1 cellular context compared by ENCODE assay signal in the genomic region with DNA sequence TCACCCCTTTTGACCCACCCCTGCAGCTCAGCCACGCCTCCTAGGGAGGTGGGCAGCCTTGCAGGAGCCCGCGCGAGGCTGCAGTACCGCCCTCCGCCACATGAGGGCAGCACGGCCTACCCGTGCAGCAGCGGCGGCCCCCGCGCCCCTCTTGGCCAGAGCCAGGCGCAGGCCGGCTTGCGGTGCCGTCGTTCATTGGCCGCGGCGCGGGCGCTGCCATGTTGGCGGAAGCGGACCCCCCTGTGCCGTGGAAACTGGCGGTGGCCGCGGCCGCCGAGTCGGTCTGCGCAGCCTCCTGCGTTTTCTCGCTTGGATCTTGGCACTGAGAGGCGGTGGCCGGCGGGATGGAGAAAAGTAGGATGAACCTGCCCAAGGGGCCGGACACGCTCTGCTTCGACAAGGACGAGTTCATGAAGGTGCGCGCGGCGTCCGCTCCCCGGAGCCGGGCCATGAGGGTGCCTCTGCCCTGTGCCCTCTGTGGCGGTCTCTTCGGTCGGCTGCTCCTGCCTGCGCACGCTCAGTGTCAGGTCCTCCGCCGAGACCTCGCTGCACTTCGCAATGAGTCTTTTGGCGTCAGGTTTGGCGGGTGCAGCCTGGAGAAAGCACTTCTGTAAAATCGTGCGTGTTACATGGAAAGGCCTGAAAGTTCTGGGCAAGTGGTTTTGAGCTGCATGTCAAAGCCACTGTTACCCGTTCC.
TF ChIP-seq lines count a peak whose summit lies in the region.

TSS of gene COG2 (plus strand) at position 219 of the 697 bp plus-strand sequence. CDS start at position 345, 126 bp downstream.

TF ChIP-seq in HepG2, 621 proteins besides CTCF, POLR2A, EP300 and RAD21 (continued from another document and continues in another):
- TF ChIP-seq ZNF580 (CRISPR knock-in tag; IDR thresholded peaks at IDR 0.05; ENCODE audit: borderline replicate concordance, low read depth) (peak; percentile 94; the same call in 1 of the 2 replicates), ZNF672 (CRISPR knock-in tag; IDR thresholded peaks at IDR 0.05) (no peak), RBM39 (IDR thresholded peaks at IDR 0.05; ENCODE audit: low read depth, low read length, poor library complexity, severe bottlenecking) (peak; percentile 89), KDM5A (IDR thresholded peaks at IDR 0.05; ENCODE audit: borderline replicate concordance, low read length) (peak; percentile 88), RNF2 (conservative IDR thresholded peaks at IDR 0.05; ENCODE audit: low read depth) (peak; percentile 85), DR1 (CRISPR knock-in tag; IDR thresholded peaks at IDR 0.05) (peak; percentile 88), LBX2 (CRISPR knock-in tag; IDR thresholded peaks at IDR 0.05; ENCODE audit: borderline replicate concordance) (no peak; the same call in 1 of the 2 replicates), ZMYM2 (CRISPR knock-in tag; IDR thresholded peaks at IDR 0.05) (no peak), SSRP1 (CRISPR knock-in tag; IDR thresholded peaks at IDR 0.05) (no peak), RFXANK (CRISPR knock-in tag; IDR thresholded peaks at IDR 0.05) (0 out of 2 replicates have a peak, but pooled peaks have one; percentile 50), DMAP1 (CRISPR knock-in tag; IDR thresholded peaks at IDR 0.05) (peak; percentile 86), ZNF766 (CRISPR knock-in tag; IDR thresholded peaks at IDR 0.05; ENCODE audit: borderline replicate concordance) (0 out of 2 replicates have a peak, but pooled peaks have one; percentile 50), KDM1A (CRISPR knock-in tag; IDR thresholded peaks at IDR 0.05) (no peak; the same call in 1 of the 2 replicates), ZNF451 (CRISPR knock-in tag; IDR thresholded peaks at IDR 0.05) (peak; percentile 94), GPBP1L1 (CRISPR knock-in tag; IDR thresholded peaks at IDR 0.05) (no peak), ZNF468 (CRISPR knock-in tag; IDR thresholded peaks at IDR 0.05) (0 out of 2 replicates have a peak, but pooled peaks have one; percentile 27), MYC (CRISPR knock-in tag; IDR thresholded peaks at IDR 0.05; ENCODE audit: borderline replicate concordance) (peak; percentile 92), DMTF1 (CRISPR knock-in tag; IDR thresholded peaks at IDR 0.05) (no peak), ZNF530 (CRISPR knock-in tag; IDR thresholded peaks at IDR 0.05; ENCODE audit: low read depth) (no peak), CENPX (CRISPR knock-in tag; IDR thresholded peaks at IDR 0.05) (no peak), ZNF780A (CRISPR knock-in tag; IDR thresholded peaks at IDR 0.05) (no peak; the same call in 1 of the 2 replicates), TEAD3 (CRISPR knock-in tag; optimal IDR thresholded peaks at IDR 0.05; ENCODE audit: borderline replicate concordance) (peak; percentile 78)
- TF ChIP-seq, protein P1, sequence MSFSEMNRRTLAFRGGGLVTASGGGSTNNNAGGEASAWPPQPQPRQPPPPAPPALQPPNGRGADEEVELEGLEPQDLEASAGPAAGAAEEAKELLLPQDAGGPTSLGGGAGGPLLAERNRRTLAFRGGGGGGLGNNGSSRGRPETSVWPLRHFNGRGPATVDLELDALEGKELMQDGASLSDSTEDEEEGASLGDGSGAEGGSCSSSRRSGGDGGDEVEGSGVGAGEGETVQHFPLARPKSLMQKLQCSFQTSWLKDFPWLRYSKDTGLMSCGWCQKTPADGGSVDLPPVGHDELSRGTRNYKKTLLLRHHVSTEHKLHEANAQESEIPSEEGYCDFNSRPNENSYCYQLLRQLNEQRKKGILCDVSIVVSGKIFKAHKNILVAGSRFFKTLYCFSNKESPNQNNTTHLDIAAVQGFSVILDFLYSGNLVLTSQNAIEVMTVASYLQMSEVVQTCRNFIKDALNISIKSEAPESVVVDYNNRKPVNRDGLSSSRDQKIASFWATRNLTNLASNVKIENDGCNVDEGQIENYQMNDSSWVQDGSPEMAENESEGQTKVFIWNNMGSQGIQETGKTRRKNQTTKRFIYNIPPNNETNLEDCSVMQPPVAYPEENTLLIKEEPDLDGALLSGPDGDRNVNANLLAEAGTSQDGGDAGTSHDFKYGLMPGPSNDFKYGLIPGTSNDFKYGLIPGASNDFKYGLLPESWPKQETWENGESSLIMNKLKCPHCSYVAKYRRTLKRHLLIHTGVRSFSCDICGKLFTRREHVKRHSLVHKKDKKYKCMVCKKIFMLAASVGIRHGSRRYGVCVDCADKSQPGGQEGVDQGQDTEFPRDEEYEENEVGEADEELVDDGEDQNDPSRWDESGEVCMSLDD (CRISPR knock-in tag; IDR thresholded peaks at IDR 0.05; ENCODE audit: borderline replicate concordance) = peak; percentile 75; the same call in 1 of the 2 replicates
- TF ChIP-seq, protein P2, sequence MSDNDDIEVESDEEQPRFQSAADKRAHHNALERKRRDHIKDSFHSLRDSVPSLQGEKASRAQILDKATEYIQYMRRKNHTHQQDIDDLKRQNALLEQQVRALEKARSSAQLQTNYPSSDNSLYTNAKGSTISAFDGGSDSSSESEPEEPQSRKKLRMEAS (IDR thresholded peaks at IDR 0.05) = peak; percentile 87
- TF ChIP-seq, protein P3, sequence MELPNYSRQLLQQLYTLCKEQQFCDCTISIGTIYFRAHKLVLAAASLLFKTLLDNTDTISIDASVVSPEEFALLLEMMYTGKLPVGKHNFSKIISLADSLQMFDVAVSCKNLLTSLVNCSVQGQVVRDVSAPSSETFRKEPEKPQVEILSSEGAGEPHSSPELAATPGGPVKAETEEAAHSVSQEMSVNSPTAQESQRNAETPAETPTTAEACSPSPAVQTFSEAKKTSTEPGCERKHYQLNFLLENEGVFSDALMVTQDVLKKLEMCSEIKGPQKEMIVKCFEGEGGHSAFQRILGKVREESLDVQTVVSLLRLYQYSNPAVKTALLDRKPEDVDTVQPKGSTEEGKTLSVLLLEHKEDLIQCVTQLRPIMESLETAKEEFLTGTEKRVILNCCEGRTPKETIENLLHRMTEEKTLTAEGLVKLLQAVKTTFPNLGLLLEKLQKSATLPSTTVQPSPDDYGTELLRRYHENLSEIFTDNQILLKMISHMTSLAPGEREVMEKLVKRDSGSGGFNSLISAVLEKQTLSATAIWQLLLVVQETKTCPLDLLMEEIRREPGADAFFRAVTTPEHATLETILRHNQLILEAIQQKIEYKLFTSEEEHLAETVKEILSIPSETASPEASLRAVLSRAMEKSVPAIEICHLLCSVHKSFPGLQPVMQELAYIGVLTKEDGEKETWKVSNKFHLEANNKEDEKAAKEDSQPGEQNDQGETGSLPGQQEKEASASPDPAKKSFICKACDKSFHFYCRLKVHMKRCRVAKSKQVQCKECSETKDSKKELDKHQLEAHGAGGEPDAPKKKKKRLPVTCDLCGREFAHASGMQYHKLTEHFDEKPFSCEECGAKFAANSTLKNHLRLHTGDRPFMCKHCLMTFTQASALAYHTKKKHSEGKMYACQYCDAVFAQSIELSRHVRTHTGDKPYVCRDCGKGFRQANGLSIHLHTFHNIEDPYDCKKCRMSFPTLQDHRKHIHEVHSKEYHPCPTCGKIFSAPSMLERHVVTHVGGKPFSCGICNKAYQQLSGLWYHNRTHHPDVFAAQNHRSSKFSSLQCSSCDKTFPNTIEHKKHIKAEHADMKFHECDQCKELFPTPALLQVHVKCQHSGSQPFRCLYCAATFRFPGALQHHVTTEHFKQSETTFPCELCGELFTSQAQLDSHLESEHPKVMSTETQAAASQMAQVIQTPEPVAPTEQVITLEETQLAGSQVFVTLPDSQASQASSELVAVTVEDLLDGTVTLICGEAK (IDR thresholded peaks at IDR 0.05) = no peak
- TF ChIP-seq, protein P3 (CRISPR knock-in tag; IDR thresholded peaks at IDR 0.05) = peak; percentile 89
- TF ChIP-seq, protein P4, sequence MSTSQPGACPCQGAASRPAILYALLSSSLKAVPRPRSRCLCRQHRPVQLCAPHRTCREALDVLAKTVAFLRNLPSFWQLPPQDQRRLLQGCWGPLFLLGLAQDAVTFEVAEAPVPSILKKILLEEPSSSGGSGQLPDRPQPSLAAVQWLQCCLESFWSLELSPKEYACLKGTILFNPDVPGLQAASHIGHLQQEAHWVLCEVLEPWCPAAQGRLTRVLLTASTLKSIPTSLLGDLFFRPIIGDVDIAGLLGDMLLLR (CRISPR knock-in tag; IDR thresholded peaks at IDR 0.05) = peak; percentile 93
- TF ChIP-seq, protein P5, sequence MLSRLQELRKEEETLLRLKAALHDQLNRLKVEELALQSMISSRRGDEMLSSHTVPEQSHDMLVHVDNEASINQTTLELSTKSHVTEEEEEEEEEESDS (CRISPR knock-in tag; IDR thresholded peaks at IDR 0.05; ENCODE audit: borderline replicate concordance) = no peak
- TF ChIP-seq, protein P6, sequence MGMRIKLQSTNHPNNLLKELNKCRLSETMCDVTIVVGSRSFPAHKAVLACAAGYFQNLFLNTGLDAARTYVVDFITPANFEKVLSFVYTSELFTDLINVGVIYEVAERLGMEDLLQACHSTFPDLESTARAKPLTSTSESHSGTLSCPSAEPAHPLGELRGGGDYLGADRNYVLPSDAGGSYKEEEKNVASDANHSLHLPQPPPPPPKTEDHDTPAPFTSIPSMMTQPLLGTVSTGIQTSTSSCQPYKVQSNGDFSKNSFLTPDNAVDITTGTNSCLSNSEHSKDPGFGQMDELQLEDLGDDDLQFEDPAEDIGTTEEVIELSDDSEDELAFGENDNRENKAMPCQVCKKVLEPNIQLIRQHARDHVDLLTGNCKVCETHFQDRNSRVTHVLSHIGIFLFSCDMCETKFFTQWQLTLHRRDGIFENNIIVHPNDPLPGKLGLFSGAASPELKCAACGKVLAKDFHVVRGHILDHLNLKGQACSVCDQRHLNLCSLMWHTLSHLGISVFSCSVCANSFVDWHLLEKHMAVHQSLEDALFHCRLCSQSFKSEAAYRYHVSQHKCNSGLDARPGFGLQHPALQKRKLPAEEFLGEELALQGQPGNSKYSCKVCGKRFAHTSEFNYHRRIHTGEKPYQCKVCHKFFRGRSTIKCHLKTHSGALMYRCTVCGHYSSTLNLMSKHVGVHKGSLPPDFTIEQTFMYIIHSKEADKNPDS (CRISPR knock-in tag; IDR thresholded peaks at IDR 0.05) = peak; percentile 74; the same call in 1 of the 2 replicates
